In the genomic region with DNA sequence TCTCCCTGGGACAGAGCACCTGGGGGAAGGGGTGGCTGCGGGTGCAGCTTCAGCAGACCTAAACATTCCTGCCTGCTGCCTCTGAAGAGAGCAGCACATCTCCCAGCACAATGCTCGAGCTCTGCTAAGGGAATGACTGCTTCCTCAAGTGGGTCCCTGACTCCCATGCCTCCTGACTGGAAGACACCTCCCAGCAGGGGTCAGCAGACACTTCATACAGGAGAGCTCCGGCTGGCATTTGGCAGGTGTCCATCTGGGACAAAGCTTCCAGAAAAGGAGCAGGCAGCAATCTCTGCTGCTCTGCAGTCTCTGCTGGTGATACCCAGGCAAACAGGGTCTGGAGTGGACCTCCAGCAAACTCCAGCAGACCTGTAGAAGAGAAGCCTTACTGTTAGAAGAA, we compare ENCODE assay signal across 1 cellular context.
TF ChIP-seq lines count a peak whose summit lies in the region.

No MANE protein-coding gene starts in this region.

TF ChIP-seq in HCT116, 20 proteins besides CTCF, POLR2A, EP300 and RAD21 (continued from another document):
- TF ChIP-seq REST (IDR thresholded peaks at IDR 0.05; ENCODE audit: low read depth) (no peak), CEBPB (IDR thresholded peaks at IDR 0.05; ENCODE audit: low read depth) (no peak), FOSL1 (IDR thresholded peaks at IDR 0.05; ENCODE audit: low read depth) (no peak), POLR2AphosphoS5 (IDR thresholded peaks at IDR 0.05; ENCODE audit: low read depth, low read length) (no peak)
- TF ChIP-seq, protein P1, sequence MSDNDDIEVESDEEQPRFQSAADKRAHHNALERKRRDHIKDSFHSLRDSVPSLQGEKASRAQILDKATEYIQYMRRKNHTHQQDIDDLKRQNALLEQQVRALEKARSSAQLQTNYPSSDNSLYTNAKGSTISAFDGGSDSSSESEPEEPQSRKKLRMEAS (IDR thresholded peaks at IDR 0.05), result no peak
